Comparison of ENCODE assay signal across 2 cellular contexts in the genomic region with DNA sequence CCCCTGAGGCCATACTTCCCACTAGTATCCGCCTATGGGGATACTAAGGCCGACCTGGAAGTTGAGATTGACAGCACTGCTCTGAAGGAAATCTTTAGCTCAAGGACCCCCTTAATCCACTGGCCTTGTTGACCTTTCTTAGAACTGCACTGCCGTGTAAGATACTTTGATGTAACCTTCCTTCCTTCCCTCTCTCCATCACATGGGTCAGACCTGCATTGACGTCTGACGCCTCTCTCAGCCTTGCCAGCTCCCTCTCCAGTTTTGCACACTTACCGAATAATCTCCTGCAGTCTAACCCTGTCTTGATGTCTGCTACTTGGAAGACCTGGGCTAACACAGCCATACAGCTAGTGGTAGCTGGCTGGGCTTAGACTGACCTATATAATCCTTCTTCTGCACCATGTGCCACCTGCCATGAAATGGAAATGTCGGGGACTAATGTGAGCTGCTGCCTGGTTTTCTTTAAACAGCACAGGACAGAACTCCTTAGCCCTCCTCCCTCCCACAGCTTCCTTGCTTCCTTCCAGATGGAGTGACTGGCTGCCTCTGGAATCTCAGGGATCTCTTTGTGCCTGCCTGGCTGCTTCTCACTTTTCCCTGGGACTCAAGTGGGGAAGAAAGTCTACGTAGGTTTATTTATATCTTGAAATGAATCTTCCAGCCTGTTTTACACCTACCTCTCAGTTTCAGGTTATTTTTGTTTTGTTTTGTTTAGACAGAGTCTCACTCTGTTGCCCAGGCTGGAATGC.
TF ChIP-seq lines count a peak whose summit lies in the region.

No MANE protein-coding gene starts in this region.

TF ChIP-seq in SK-N-SH treated with all-trans-retinoic acid at 6 μM for 48 hours, 23 proteins besides CTCF, POLR2A, EP300 and RAD21:
- TF ChIP-seq, protein P1, sequence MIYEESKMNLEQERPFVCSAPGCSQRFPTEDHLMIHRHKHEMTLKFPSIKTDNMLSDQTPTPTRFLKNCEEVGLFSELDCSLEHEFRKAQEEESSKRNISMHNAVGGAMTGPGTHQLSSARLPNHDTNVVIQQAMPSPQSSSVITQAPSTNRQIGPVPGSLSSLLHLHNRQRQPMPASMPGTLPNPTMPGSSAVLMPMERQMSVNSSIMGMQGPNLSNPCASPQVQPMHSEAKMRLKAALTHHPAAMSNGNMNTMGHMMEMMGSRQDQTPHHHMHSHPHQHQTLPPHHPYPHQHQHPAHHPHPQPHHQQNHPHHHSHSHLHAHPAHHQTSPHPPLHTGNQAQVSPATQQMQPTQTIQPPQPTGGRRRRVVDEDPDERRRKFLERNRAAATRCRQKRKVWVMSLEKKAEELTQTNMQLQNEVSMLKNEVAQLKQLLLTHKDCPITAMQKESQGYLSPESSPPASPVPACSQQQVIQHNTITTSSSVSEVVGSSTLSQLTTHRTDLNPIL (CRISPR knock-in tag; IDR thresholded peaks at IDR 0.05; ENCODE audit: low read depth): no peak
- TF ChIP-seq CSDC2 (CRISPR knock-in tag; IDR thresholded peaks at IDR 0.05) (no peak), ZNF565 (CRISPR knock-in tag; conservative IDR thresholded peaks at IDR 0.05; ENCODE audit: low read depth) (no peak), TOX (CRISPR knock-in tag; IDR thresholded peaks at IDR 0.05; ENCODE audit: borderline replicate concordance) (no peak), RARB (CRISPR knock-in tag; IDR thresholded peaks at IDR 0.05) (no peak), TCF4 (CRISPR knock-in tag; IDR thresholded peaks at IDR 0.05; ENCODE audit: borderline replicate concordance) (no peak)
- TF ChIP-seq, protein P2, sequence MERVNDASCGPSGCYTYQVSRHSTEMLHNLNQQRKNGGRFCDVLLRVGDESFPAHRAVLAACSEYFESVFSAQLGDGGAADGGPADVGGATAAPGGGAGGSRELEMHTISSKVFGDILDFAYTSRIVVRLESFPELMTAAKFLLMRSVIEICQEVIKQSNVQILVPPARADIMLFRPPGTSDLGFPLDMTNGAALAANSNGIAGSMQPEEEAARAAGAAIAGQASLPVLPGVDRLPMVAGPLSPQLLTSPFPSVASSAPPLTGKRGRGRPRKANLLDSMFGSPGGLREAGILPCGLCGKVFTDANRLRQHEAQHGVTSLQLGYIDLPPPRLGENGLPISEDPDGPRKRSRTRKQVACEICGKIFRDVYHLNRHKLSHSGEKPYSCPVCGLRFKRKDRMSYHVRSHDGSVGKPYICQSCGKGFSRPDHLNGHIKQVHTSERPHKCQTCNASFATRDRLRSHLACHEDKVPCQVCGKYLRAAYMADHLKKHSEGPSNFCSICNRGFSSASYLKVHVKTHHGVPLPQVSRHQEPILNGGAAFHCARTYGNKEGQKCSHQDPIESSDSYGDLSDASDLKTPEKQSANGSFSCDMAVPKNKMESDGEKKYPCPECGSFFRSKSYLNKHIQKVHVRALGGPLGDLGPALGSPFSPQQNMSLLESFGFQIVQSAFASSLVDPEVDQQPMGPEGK (CRISPR knock-in tag; IDR thresholded peaks at IDR 0.05; ENCODE audit: borderline replicate concordance): no peak
- TF ChIP-seq, protein P3, sequence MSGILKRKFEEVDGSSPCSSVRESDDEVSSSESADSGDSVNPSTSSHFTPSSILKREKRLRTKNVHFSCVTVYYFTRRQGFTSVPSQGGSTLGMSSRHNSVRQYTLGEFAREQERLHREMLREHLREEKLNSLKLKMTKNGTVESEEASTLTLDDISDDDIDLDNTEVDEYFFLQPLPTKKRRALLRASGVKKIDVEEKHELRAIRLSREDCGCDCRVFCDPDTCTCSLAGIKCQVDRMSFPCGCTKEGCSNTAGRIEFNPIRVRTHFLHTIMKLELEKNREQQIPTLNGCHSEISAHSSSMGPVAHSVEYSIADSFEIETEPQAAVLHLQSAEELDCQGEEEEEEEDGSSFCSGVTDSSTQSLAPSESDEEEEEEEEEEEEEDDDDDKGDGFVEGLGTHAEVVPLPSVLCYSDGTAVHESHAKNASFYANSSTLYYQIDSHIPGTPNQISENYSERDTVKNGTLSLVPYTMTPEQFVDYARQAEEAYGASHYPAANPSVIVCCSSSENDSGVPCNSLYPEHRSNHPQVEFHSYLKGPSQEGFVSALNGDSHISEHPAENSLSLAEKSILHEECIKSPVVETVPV (CRISPR knock-in tag; IDR thresholded peaks at IDR 0.05): no peak

TF ChIP-seq in SK-N-SH, 30 proteins besides CTCF, POLR2A, EP300 and RAD21:
- TF ChIP-seq, protein P4, sequence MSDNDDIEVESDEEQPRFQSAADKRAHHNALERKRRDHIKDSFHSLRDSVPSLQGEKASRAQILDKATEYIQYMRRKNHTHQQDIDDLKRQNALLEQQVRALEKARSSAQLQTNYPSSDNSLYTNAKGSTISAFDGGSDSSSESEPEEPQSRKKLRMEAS (IDR thresholded peaks at IDR 0.05; ENCODE audit: low read depth): no peak
- TF ChIP-seq SIN3A (IDR thresholded peaks at IDR 0.05; ENCODE audit: borderline replicate concordance, low read depth, low read length) (no peak), FOSL2 (IDR thresholded peaks at IDR 0.05; ENCODE audit: borderline replicate concordance, low read depth) (no peak), FOXM1 (IDR thresholded peaks at IDR 0.05; ENCODE audit: low read depth) (no peak), FOXJ3 (CRISPR knock-in tag; IDR thresholded peaks at IDR 0.05) (no peak), GABPA (IDR thresholded peaks at IDR 0.05; ENCODE audit: low read depth) (no peak), RXRA (IDR thresholded peaks at IDR 0.05; ENCODE audit: borderline replicate concordance, low read depth) (no peak), ELF1 (IDR thresholded peaks at IDR 0.05) (no peak), SMC3 (IDR thresholded peaks at IDR 0.05; ENCODE audit: low read depth, low read length) (no peak), CHD2 (IDR thresholded peaks at IDR 0.05; ENCODE audit: low read length, partially characterized antibody) (no peak), POLR2AphosphoS5 (IDR thresholded peaks at IDR 0.05; ENCODE audit: low read depth, low read length) (no peak), GATA2 (CRISPR knock-in tag; IDR thresholded peaks at IDR 0.05) (no peak), NFIC (IDR thresholded peaks at IDR 0.05; ENCODE audit: borderline replicate concordance) (no peak), RFX5 (IDR thresholded peaks at IDR 0.05; ENCODE audit: low read length) (no peak), RCOR1 (IDR thresholded peaks at IDR 0.05; ENCODE audit: low read length) (no peak)
- TF ChIP-seq, protein P5, sequence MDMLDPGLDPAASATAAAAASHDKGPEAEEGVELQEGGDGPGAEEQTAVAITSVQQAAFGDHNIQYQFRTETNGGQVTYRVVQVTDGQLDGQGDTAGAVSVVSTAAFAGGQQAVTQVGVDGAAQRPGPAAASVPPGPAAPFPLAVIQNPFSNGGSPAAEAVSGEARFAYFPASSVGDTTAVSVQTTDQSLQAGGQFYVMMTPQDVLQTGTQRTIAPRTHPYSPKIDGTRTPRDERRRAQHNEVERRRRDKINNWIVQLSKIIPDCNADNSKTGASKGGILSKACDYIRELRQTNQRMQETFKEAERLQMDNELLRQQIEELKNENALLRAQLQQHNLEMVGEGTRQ (IDR thresholded peaks at IDR 0.05; ENCODE audit: borderline replicate concordance, low read depth, low read length): no peak
- TF ChIP-seq, protein P6, sequence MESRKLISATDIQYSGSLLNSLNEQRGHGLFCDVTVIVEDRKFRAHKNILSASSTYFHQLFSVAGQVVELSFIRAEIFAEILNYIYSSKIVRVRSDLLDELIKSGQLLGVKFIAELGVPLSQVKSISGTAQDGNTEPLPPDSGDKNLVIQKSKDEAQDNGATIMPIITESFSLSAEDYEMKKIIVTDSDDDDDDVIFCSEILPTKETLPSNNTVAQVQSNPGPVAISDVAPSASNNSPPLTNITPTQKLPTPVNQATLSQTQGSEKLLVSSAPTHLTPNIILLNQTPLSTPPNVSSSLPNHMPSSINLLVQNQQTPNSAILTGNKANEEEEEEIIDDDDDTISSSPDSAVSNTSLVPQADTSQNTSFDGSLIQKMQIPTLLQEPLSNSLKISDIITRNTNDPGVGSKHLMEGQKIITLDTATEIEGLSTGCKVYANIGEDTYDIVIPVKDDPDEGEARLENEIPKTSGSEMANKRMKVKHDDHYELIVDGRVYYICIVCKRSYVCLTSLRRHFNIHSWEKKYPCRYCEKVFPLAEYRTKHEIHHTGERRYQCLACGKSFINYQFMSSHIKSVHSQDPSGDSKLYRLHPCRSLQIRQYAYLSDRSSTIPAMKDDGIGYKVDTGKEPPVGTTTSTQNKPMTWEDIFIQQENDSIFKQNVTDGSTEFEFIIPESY (IDR thresholded peaks at IDR 0.05; ENCODE audit: borderline replicate concordance, low read depth): no peak
- TF ChIP-seq, protein P7, sequence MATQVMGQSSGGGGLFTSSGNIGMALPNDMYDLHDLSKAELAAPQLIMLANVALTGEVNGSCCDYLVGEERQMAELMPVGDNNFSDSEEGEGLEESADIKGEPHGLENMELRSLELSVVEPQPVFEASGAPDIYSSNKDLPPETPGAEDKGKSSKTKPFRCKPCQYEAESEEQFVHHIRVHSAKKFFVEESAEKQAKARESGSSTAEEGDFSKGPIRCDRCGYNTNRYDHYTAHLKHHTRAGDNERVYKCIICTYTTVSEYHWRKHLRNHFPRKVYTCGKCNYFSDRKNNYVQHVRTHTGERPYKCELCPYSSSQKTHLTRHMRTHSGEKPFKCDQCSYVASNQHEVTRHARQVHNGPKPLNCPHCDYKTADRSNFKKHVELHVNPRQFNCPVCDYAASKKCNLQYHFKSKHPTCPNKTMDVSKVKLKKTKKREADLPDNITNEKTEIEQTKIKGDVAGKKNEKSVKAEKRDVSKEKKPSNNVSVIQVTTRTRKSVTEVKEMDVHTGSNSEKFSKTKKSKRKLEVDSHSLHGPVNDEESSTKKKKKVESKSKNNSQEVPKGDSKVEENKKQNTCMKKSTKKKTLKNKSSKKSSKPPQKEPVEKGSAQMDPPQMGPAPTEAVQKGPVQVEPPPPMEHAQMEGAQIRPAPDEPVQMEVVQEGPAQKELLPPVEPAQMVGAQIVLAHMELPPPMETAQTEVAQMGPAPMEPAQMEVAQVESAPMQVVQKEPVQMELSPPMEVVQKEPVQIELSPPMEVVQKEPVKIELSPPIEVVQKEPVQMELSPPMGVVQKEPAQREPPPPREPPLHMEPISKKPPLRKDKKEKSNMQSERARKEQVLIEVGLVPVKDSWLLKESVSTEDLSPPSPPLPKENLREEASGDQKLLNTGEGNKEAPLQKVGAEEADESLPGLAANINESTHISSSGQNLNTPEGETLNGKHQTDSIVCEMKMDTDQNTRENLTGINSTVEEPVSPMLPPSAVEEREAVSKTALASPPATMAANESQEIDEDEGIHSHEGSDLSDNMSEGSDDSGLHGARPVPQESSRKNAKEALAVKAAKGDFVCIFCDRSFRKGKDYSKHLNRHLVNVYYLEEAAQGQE (IDR thresholded peaks at IDR 0.05; ENCODE audit: low read depth, low read length): no peak
- TF ChIP-seq, protein P8, sequence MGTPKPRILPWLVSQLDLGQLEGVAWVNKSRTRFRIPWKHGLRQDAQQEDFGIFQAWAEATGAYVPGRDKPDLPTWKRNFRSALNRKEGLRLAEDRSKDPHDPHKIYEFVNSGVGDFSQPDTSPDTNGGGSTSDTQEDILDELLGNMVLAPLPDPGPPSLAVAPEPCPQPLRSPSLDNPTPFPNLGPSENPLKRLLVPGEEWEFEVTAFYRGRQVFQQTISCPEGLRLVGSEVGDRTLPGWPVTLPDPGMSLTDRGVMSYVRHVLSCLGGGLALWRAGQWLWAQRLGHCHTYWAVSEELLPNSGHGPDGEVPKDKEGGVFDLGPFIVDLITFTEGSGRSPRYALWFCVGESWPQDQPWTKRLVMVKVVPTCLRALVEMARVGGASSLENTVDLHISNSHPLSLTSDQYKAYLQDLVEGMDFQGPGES (IDR thresholded peaks at IDR 0.05; ENCODE audit: low read depth, low read length): no peak
